In genomic region chr15:89198934-89199333, GRCh38 we compare ENCODE assay signal across 15 cellular contexts. TPM values are rescaled to one million over a fixed set of nuclear protein-coding genes. Genes with fewer than 3 reads are reported as not detected.
DNase-seq lines count a peak whose midpoint lies in the region; ATAC-seq, FAIRE-seq and TF ChIP-seq lines count a peak whose summit lies in the region.
"Had no signal": no experiment of that assay in that cellular context is flagged by ENCODE, and none has a peak within 500 bp of the region (broad histone marks: within the 10 kb centered on the region; RNA-seq: fewer than 3 reads in every experiment).

No MANE protein-coding gene starts in this region.

- H3K36me3 ChIP-seq in H1 (ENCODE audit: control insufficient read depth in 2 of 4, insufficient read depth in 4 of 4, low read length in 3 of 4) (no peaks in the 10 kb centered on the region), mesodermal cell (ENCODE audit: control insufficient read depth, insufficient read depth, low read length) (peaks cover 23% of the 10 kb centered on the region), suprapubic skin (peaks cover 20% of the 10 kb centered on the region)

- peak overlapping the region; percentile 89 for H2BK12ac ChIP-seq in H1 (ENCODE audit: low read depth, low read length)

- DNase-seq in activated T-cell treated with anti-CD3 and anti-CD28 coated beads, Interleukin-2, amount 50 U/mL, for 72 hours: no peak
- no peak for DNase-seq in activated T-cell treated with anti-CD3 and anti-CD28 coated beads, Interleukin-2, amount 50 U/mL, for 1 hour
- DNase-seq in H1 (ENCODE audit: low read depth in 1 of 2, low spot score in 2 of 2) (no peak), suprapubic skin (ENCODE audit: low spot score in 2 of 2) (no peak), KG1 (lab: John Stamatoyannopoulos, UW) (no peak)
- DNase-seq: activated gamma-delta T cell treated with Interleukin-2 at 50 U/mL for 16 hours; CD8-positive, alpha-beta T cell; mesenchymal stem cell; NCI-H1417 had no signal

- H2BK20ac ChIP-seq in H1 (ENCODE audit: low read length): peak overlapping the region; percentile 2; the same call in 1 of the 2 replicates

- no peak for TF ChIP-seq CTCF in H1 (IDR thresholded peaks at IDR 0.05; ENCODE audit: control extremely low read depth in 1 of 3, insufficient read depth in 1 of 3, low read depth in 1 of 3, low read length in 3 of 3)
- TF ChIP-seq CTCF in suprapubic skin (IDR thresholded peaks at IDR 0.05): no peak

- no peaks in the 10 kb centered on the region for H3K27me3 ChIP-seq in H1 (replicated peaks in 1 of 4; ENCODE audit: control insufficient read depth in 3 of 4, extremely low read depth in 1 of 4, insufficient read depth in 3 of 4, low read length in 3 of 4)
- H3K27me3 ChIP-seq in suprapubic skin: no peaks in the 10 kb centered on the region

- peak overlapping the region; percentile 22; the same call in 1 of the 2 replicates for H2BK5ac ChIP-seq in H1 (ENCODE audit: low read depth, low read length)

- TF ChIP-seq EP300 in H1 (IDR thresholded peaks at IDR 0.05; ENCODE audit: borderline replicate concordance in 1 of 2, low read depth in 2 of 2, low read length in 2 of 2): no peak
- TF ChIP-seq EP300 in suprapubic skin (IDR thresholded peaks at IDR 0.05): no peak

- peaks cover 57% of the 10 kb centered on the region for H3K4me1 Mint-ChIP-seq in activated T-cell treated with anti-CD3 and anti-CD28 coated beads, Interleukin-2, amount 50 U/mL, for 72 hours (ENCODE audit: low read depth)

- H3K36me3 Mint-ChIP-seq in activated T-cell treated with anti-CD3 and anti-CD28 coated beads, Interleukin-2, amount 50 U/mL, for 72 hours (ENCODE audit: insufficient read depth in 2 of 2): peaks cover 1 to 9% of the 10 kb centered on the region in 2 donors

- no peak for ATAC-seq in activated T-cell treated with anti-CD3 and anti-CD28 coated beads, Interleukin-2, amount 50 U/mL, for 72 hours (replicated peaks in 1 of 2)
- ATAC-seq in GM19395 (IDR thresholded peaks at IDR 0.05; ENCODE audit: unreplicated experiment): no peak
- ATAC-seq in GM19452 (IDR thresholded peaks at IDR 0.05; ENCODE audit: unreplicated experiment): no peak
- ATAC-seq: CD8-positive, alpha-beta T cell; SK-N-SH treated with all-trans-retinoic acid at 6 μM for 48 hours had no signal

- no peak for TF ChIP-seq RAD21 in H1 (IDR thresholded peaks at IDR 0.05 in 1 of 2, conservative IDR thresholded peaks at IDR 0.05 in 1 of 2; ENCODE audit: low read depth in 2 of 2, low read length in 2 of 2)

- H4K8ac ChIP-seq in H1 (ENCODE audit: extremely low read depth, insufficient read depth, low read length): no peak overlapping the region

- H3K4me3 ChIP-seq in H1 (ENCODE audit: extremely low read depth in 1 of 4, insufficient read depth in 2 of 4, low read depth in 3 of 4, low read length in 4 of 4) (no peak overlapping the region), mesodermal cell (ENCODE audit: extremely low read depth, insufficient read depth, low read length, poor library complexity, severe bottlenecking) (no peak overlapping the region), suprapubic skin (no peak overlapping the region)

- H3K27ac ChIP-seq in H1 (ENCODE audit: low read depth, low read length): no peak overlapping the region
- H3K27ac ChIP-seq in mesodermal cell (ENCODE audit: low read depth, low read length, severe bottlenecking): peak overlapping the region; percentile 88
- peak overlapping the region; percentile 57 for H3K27ac ChIP-seq in suprapubic skin

- H3K9me3 ChIP-seq in H1 (ENCODE audit: insufficient read depth in 2 of 2, low read depth in 1 of 2, low read length in 1 of 2): no peaks in the 10 kb centered on the region
- H3K9me3 ChIP-seq in mesodermal cell (ENCODE audit: control insufficient read depth, low read length): no peaks in the 10 kb centered on the region
- H3K9me3 ChIP-seq in suprapubic skin: no peaks in the 10 kb centered on the region

- no peak overlapping the region for H3K4ac ChIP-seq in H1 (replicated peaks; ENCODE audit: insufficient read length, low read depth, low read length)

- CTCF ChIA-PET in H1 (lab: Charles Lee; ENCODE audit: partially characterized antibody): interaction anchor here (0.7 to 2.2 kb wide), 8 partner anchors 8 to 308 kb away, joined by 3 to 7 read pairs (median 3); no protein-coding TSS in a partner anchor

- peak overlapping the region; percentile 94; the same call in 1 of the 2 replicates for H2AK5ac ChIP-seq in H1 (ENCODE audit: low read depth, low read length)

- H3K23ac ChIP-seq in H1 (ENCODE audit: insufficient read length): no peak overlapping the region

- no peak overlapping the region for H2AFZ ChIP-seq in H1 (ENCODE audit: low read length)

- H3K4me3 Mint-ChIP-seq in activated T-cell treated with anti-CD3 and anti-CD28 coated beads, Interleukin-2, amount 50 U/mL, for 72 hours: peak overlapping the region; percentile 6
- H3K4me3 Mint-ChIP-seq: CD8-positive, alpha-beta T cell had no signal

- peaks cover 0 to 2% of the 10 kb centered on the region in 2 experiments for H4K20me1 ChIP-seq in H1 (replicated peaks in 1 of 2; ENCODE audit: control insufficient read depth in 1 of 2, insufficient read depth in 2 of 2, low read length in 2 of 2)

- peak overlapping the region; percentile 24; the same call in 1 of the 2 replicates for H3K18ac ChIP-seq in H1 (ENCODE audit: extremely low read depth, low read length)

- peak; percentile 13 for FAIRE-seq in H1 (lab: Jason Lieb, UNC)

- H3K79me1 ChIP-seq in H1 (ENCODE audit: low read depth, low read length): no peaks in the 10 kb centered on the region

- no peak overlapping the region for H3K56ac ChIP-seq in H1 (replicated peaks; ENCODE audit: insufficient read length, low read depth, low read length)

- H3K79me2 ChIP-seq in H1 (ENCODE audit: control insufficient read depth in 1 of 2, insufficient read depth in 2 of 2, low read length in 2 of 2): no peaks in the 10 kb centered on the region

- no peak overlapping the region for H2BK120ac ChIP-seq in H1 (replicated peaks; ENCODE audit: low read depth, low read length)

- POLR2A ChIA-PET in H1 (lab: Charles Lee; ENCODE audit: partially characterized antibody): interaction anchor here (0.7 to 1.8 kb wide), 4 partner anchors 21 to 303 kb away, joined by 3 to 4 read pairs (median 4); partner anchors contain the start of gene HAPLN3

- no peak overlapping the region for H4K91ac ChIP-seq in H1 (replicated peaks; ENCODE audit: insufficient read length, low read length)

- no peaks in the 10 kb centered on the region for H3K27me3 Mint-ChIP-seq in activated T-cell treated with anti-CD3 and anti-CD28 coated beads, Interleukin-2, amount 50 U/mL, for 72 hours (ENCODE audit: low read depth)

- H3K9me3 Mint-ChIP-seq in activated T-cell treated with anti-CD3 and anti-CD28 coated beads, Interleukin-2, amount 50 U/mL, for 72 hours: no peaks in the 10 kb centered on the region
- H3K9me3 Mint-ChIP-seq: CD8-positive, alpha-beta T cell had no signal

- TF ChIP-seq POLR2A in H1 (IDR thresholded peaks at IDR 0.05; ENCODE audit: control extremely low read depth in 1 of 2, low read depth in 2 of 2, low read length in 2 of 2): no peak
- TF ChIP-seq POLR2A in suprapubic skin (IDR thresholded peaks at IDR 0.05): no peak

- H3K4me1 ChIP-seq in H1 (replicated peaks in 1 of 4; ENCODE audit: control insufficient read depth in 3 of 4, insufficient read depth in 4 of 4, low read length in 3 of 4): peaks cover 8 to 34% (median 15%) of the 10 kb centered on the region in 4 experiments
- H3K4me1 ChIP-seq in mesodermal cell (ENCODE audit: control insufficient read depth, insufficient read depth, low read length, poor library complexity, severe bottlenecking): peaks cover 29% of the 10 kb centered on the region
- peaks cover 20% of the 10 kb centered on the region for H3K4me1 ChIP-seq in suprapubic skin

- H4K5ac ChIP-seq in H1 (ENCODE audit: insufficient read length, low read depth, low read length): no peak overlapping the region

- H3K23me2 ChIP-seq in H1 (ENCODE audit: low read depth, low read length): no peaks in the 10 kb centered on the region

- H3K9ac ChIP-seq in H1 (replicated peaks in 1 of 4; ENCODE audit: extremely low read depth in 1 of 4, low read depth in 3 of 4, low read length in 3 of 4): no peak overlapping the region

- no peak overlapping the region for H2BK15ac ChIP-seq in H1 (ENCODE audit: low read length)

- H3K14ac ChIP-seq in H1 (ENCODE audit: insufficient read length): no peak overlapping the region

- peak overlapping the region; percentile 0 for H3K27ac Mint-ChIP-seq in activated T-cell treated with anti-CD3 and anti-CD28 coated beads, Interleukin-2, amount 50 U/mL, for 72 hours
- H3K27ac Mint-ChIP-seq: CD8-positive, alpha-beta T cell had no signal

- 86% methylated on average over 3 of the region's 3 CpGs; no CpG with 5 or more reads in 1 of the 2 experiments for WGBS in H1 (ENCODE audit: extremely low coverage in 1 of 2, insufficient coverage in 1 of 2, insufficient read length in 1 of 2, insufficient replicate concordance in 2 of 2, low coverage in 1 of 2, low lambda C conversion rate in 2 of 2, missing lambda C conversion rate in 1 of 2), 2 experiments
- 71 to 83% methylated on average over 2 of the region's 3 CpGs for WGBS in mesodermal cell (ENCODE audit: insufficient coverage in 2 of 2), 2 experiments
- 87% methylated on average over 3 of the region's 3 CpGs for WGBS in suprapubic skin

- peak overlapping the region in 1 of 2 experiments; percentile 3; a peak in 1 of 4 replicates for H3K4me2 ChIP-seq in H1 (ENCODE audit: insufficient read depth in 1 of 2, low read depth in 2 of 2, low read length in 2 of 2)

RNA-seq across cellular contexts. Expression of gene RLBP1, which starts 22.4 kb away (rescaled TPM):
- under 1 TPM in 1 of 2 donors, not detected in 1; 0.53 TPM for total RNA-seq in activated T-cell treated with anti-CD3 and anti-CD28 coated beads, Interleukin-2, amount 50 U/mL, for 72 hours
- total RNA-seq in H1 (2021; fragmentation: NEBNext Ultra II Directional; extraction: Animal tissue kit (Norgen Biotek cat#: 25700)): not detected in 2 replicates
- 0.05 TPM in 2 replicates for polyA plus RNA-seq in H1 (2011; rRNA removed)
- 0.06 TPM for polyA plus RNA-seq in H1 (2011; cell fraction: cytosol; rRNA removed)
- not detected for polyA plus RNA-seq in H1 (2011; cell fraction: nucleus; rRNA removed)
- polyA plus RNA-seq in H1 (2012, experiment 1 of 2): not detected in 4 replicates
- not detected for polyA plus RNA-seq in H1 (2012, experiment 2 of 2)
- polyA plus RNA-seq in H1 (2013, experiment 1 of 2): not detected
- polyA plus RNA-seq in H1 (2013, experiment 2 of 2): not detected
- polyA minus RNA-seq in H1 (2011; rRNA and poly(A)+ RNA removed): not detected in 2 replicates
- not detected for polyA minus RNA-seq in H1 (2011; cell fraction: cytosol; rRNA and poly(A)+ RNA removed)
- not detected for polyA minus RNA-seq in H1 (2011; cell fraction: nucleus; rRNA and poly(A)+ RNA removed)
- not detected for polyA plus RNA-seq in mesodermal cell (2013, experiment 1 of 2)
- polyA plus RNA-seq in mesodermal cell (2013, experiment 2 of 2): not detected
- total RNA-seq in suprapubic skin: not detected
- total RNA-seq: activated CD8-positive, alpha-beta memory T cell treated with anti-CD3 and anti-CD28 coated beads for 36 hours; CD8-positive, alpha-beta T cell; subcutaneous adipose tissue had no signal

RNA-seq across cellular contexts. Expression of gene FANCI, which starts 44.8 kb away (rescaled TPM):
- total RNA-seq in activated T-cell treated with anti-CD3 and anti-CD28 coated beads, Interleukin-2, amount 50 U/mL, for 72 hours: 100 to 1,000 TPM; 179 to 195 TPM
- 115 and 117 TPM in 2 replicates for total RNA-seq in H1 (2021; fragmentation: NEBNext Ultra II Directional; extraction: Animal tissue kit (Norgen Biotek cat#: 25700))
- polyA plus RNA-seq in H1 (2011; rRNA removed): 14.2 and 37.8 TPM in 2 replicates
- polyA plus RNA-seq in H1 (2011; cell fraction: cytosol; rRNA removed): 34.8 TPM
- 31.9 TPM for polyA plus RNA-seq in H1 (2011; cell fraction: nucleus; rRNA removed)
- 58.4 to 115 TPM (median 69.8 TPM) in 4 replicates for polyA plus RNA-seq in H1 (2012, experiment 1 of 2)
- 3.9 TPM for polyA plus RNA-seq in H1 (2012, experiment 2 of 2)
- polyA plus RNA-seq in H1 (2013, experiment 1 of 2): 42.6 TPM
- polyA plus RNA-seq in H1 (2013, experiment 2 of 2): 44.3 TPM
- 59.8 and 114 TPM in 2 replicates for polyA minus RNA-seq in H1 (2011; rRNA and poly(A)+ RNA removed)
- 32.1 TPM for polyA minus RNA-seq in H1 (2011; cell fraction: cytosol; rRNA and poly(A)+ RNA removed)
- 85.2 TPM for polyA minus RNA-seq in H1 (2011; cell fraction: nucleus; rRNA and poly(A)+ RNA removed)
- polyA plus RNA-seq in mesodermal cell (2013, experiment 1 of 2): 52.9 TPM
- polyA plus RNA-seq in mesodermal cell (2013, experiment 2 of 2): 60.1 TPM
- total RNA-seq in suprapubic skin: 10 to 100 TPM in 1 of 4 donors, 1 to 10 TPM in 3; 7.2 to 24.5 (median 9.4) TPM
